14 cellular contexts compared by ENCODE assay signal in the genomic region with DNA sequence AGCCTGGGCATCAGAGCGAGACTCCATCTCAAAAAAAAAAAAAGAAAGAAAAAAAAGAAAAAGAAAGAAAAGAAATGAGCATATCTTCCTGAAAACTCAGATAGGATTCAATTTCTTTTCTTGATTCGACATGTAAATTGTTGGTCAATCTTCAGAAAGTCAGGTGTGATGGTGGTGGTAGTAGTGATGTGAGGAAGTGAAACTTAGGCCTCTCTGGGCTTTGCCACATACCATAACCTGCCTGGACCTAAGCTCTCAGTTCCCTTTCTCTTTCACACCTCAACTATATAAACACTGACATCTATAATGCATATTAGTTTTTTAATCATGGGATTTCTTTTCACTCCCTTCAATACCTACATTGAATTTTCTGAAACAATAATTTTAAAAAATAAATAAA.
A peak's percentile ranks its signal among the peaks of the same experiment; 100 is the strongest.
DNase-seq lines count a peak whose midpoint lies in the region; ATAC-seq lines count a peak whose summit lies in the region.
"Had no signal": no experiment of that assay in that cellular context is flagged by ENCODE, and none has a peak within 500 bp of the region (broad histone marks: within the 10 kb centered on the region; RNA-seq: fewer than 3 reads in every experiment).

No MANE protein-coding gene starts in this region.

- no peak overlapping the region for H3K4me3 Mint-ChIP-seq in activated T-cell treated with anti-CD3 and anti-CD28 coated beads, Interleukin-2, amount 50 U/mL, for 24 hours
- H3K4me3 Mint-ChIP-seq: CD4-positive, CD25-positive, alpha-beta regulatory T cell had no signal

- peak; percentile 98 for ATAC-seq in GM18520 (IDR thresholded peaks at IDR 0.05; ENCODE audit: unreplicated experiment)
- peak; percentile 98 for ATAC-seq in GM21423 (IDR thresholded peaks at IDR 0.05; ENCODE audit: unreplicated experiment)
- peak; percentile 95 for ATAC-seq in HG03045 (IDR thresholded peaks at IDR 0.05; ENCODE audit: unreplicated experiment)
- ATAC-seq: gastrocnemius medialis, left ventricle myocardium superior had no signal

- no peak overlapping the region for H3K27ac Mint-ChIP-seq in activated T-cell treated with anti-CD3 and anti-CD28 coated beads, Interleukin-2, amount 50 U/mL, for 24 hours
- H3K27ac Mint-ChIP-seq: CD4-positive, CD25-positive, alpha-beta regulatory T cell had no signal

- H3K27me3 Mint-ChIP-seq in activated T-cell treated with anti-CD3 and anti-CD28 coated beads, Interleukin-2, amount 50 U/mL, for 24 hours = no peaks in the 10 kb centered on the region
- H3K27me3 Mint-ChIP-seq: CD4-positive, CD25-positive, alpha-beta regulatory T cell had no signal

- DNase-seq in NOMO-1 (lab: John Stamatoyannopoulos, UW; ENCODE audit: unreplicated experiment in 2 of 2) (peak; percentile 39 to 48), activated T-cell treated with anti-CD3 and anti-CD28 coated beads for 4 hours (no peak), GF-D8 (lab: John Stamatoyannopoulos, UW) (no peak), NCI-H1092 (lab: John Stamatoyannopoulos, UW) (no peak)
- no peak for DNase-seq in activated T-cell treated with anti-CD3 and anti-CD28 coated beads, Interleukin-2, amount 50 U/mL, for 24 hours
- DNase-seq: activated CD4-positive, alpha-beta T cell treated with anti-CD3 and anti-CD28 coated beads for 1 hour; CD4-positive, CD25-positive, alpha-beta regulatory T cell; gastrocnemius medialis; left ventricle myocardium superior; NCI-H2081 treated with DMSO at 0.1 percent for 48 hours; SJCRH30 had no signal

- H3K36me3 Mint-ChIP-seq in activated T-cell treated with anti-CD3 and anti-CD28 coated beads, Interleukin-2, amount 50 U/mL, for 24 hours (ENCODE audit: low read depth) = no peaks in the 10 kb centered on the region
- H3K36me3 Mint-ChIP-seq: CD4-positive, CD25-positive, alpha-beta regulatory T cell had no signal

- no peaks in the 10 kb centered on the region for H3K4me1 Mint-ChIP-seq in activated T-cell treated with anti-CD3 and anti-CD28 coated beads, Interleukin-2, amount 50 U/mL, for 24 hours (ENCODE audit: low read depth)
- H3K4me1 Mint-ChIP-seq: CD4-positive, CD25-positive, alpha-beta regulatory T cell had no signal

- no peaks in the 10 kb centered on the region for H3K9me3 Mint-ChIP-seq in activated T-cell treated with anti-CD3 and anti-CD28 coated beads, Interleukin-2, amount 50 U/mL, for 24 hours
- H3K9me3 Mint-ChIP-seq: CD4-positive, CD25-positive, alpha-beta regulatory T cell had no signal

Comparison
In these comparisons a context has a peak if more than half of its experiments do, and no peak if none do; other contexts are left out.
1. DNase-seq: peak in NOMO-1 (2 of 2); none in activated T-cell treated with anti-CD3 and anti-CD28 coated beads for 4 hours (single experiment), GF-D8 (single experiment), activated T-cell treated with anti-CD3 and anti-CD28 coated beads, Interleukin-2, amount 50 U/mL, for 24 hours (single experiment) and NCI-H1092 (single experiment).
2. Peak in every context shown above with its lines, with median percentiles within 50 percentile points of each other: ATAC-seq.